Comparison of ENCODE assay signal across 14 cellular contexts in the genomic region with DNA sequence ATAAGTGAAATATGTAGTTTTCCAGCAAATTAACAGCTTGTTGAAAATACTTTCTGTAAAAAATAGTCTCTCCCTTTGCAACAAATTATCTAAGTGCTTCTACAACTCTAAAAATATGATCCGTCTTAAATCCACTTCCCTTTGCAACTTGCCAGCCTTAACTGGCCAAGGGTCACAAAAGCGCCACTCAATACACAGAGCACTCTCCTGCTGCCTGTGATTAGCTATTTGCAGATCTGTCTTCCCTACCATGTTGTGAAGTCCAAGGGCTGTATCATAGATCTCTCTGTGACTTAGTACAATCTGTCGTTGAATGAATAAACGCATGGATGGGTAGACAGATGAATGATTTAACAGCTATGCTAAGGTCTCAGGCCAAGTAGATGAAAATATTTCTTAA.
A peak's percentile ranks its signal among the peaks of the same experiment; 100 is the strongest.
DNase-seq lines count a peak whose midpoint lies in the region; ATAC-seq, FAIRE-seq and TF ChIP-seq lines count a peak whose summit lies in the region.
"Had no signal": no experiment of that assay in that cellular context is flagged by ENCODE, and none has a peak within 500 bp of the region (broad histone marks: within the 10 kb centered on the region; RNA-seq: fewer than 3 reads in every experiment).

No MANE protein-coding gene starts in this region.

- POLR2A ChIA-PET in endothelial cell of umbilical vein (lab: Charles Lee) = no interaction called here

- FAIRE-seq in endothelial cell of umbilical vein (lab: Jason Lieb, UNC) (peak; percentile 31), GM12892 (lab: Jason Lieb, UNC) (no peak)

- H3K9ac ChIP-seq in endothelial cell of umbilical vein (replicated peaks; ENCODE audit: extremely low read depth, insufficient read depth, low read length) (no peak overlapping the region), smooth muscle cell (ENCODE audit: low read depth) (peak overlapping the region; percentile 3)

- TF ChIP-seq POLR2A in endothelial cell of umbilical vein (IDR thresholded peaks at IDR 0.05; ENCODE audit: low read depth, low read length) (no peak), body of pancreas (IDR thresholded peaks at IDR 0.05) (no peak), GM12892 (IDR thresholded peaks at IDR 0.05; ENCODE audit: low read depth, low read length) (no peak)

- H3K79me2 ChIP-seq in endothelial cell of umbilical vein (ENCODE audit: control insufficient read depth, insufficient read depth, low read length) (no peaks in the 10 kb centered on the region), smooth muscle cell (ENCODE audit: low read depth) (no peaks in the 10 kb centered on the region)

- H4K20me1 ChIP-seq in endothelial cell of umbilical vein (replicated peaks; ENCODE audit: control insufficient read depth, extremely low read depth, insufficient read depth, low read length) = no peaks in the 10 kb centered on the region
- H4K20me1 ChIP-seq in smooth muscle cell (ENCODE audit: low read depth) = peaks cover 9% of the 10 kb centered on the region

- no TSS peak for BruUV-seq in endothelial cell of umbilical vein (replicated peaks; lab: Mats Ljungman, UMichigan)

- CTCF ChIA-PET in endothelial cell of umbilical vein (lab: Charles Lee) = interaction anchor here (0.9 to 1.0 kb wide), 2 partner anchors 17 to 24 kb away, joined by 3 read pairs; no protein-coding TSS in a partner anchor

- DNase-seq in MV-4-11 (lab: John Stamatoyannopoulos, UW) (peak; percentile 41), endothelial cell of umbilical vein (ENCODE audit: low read depth, low spot score) (no peak), left lobe of liver (ENCODE audit: low spot score) (no peak), smooth muscle cell (lab: John Stamatoyannopoulos, UW; ENCODE audit: unreplicated experiment) (no peak), body of pancreas (no peak), NCI-H2081 (lab: John Stamatoyannopoulos, UW) (no peak), GM12892 (ENCODE audit: insufficient read length) (no peak)
- no peak for DNase-seq in activated T-cell treated with anti-CD3 and anti-CD28 coated beads, Interleukin-2, amount 50 U/mL, for 1 hour
- DNase-seq: activated CD4-positive, alpha-beta T cell treated with anti-CD3 and anti-CD28 coated beads, Interleukin-2, amount 10 ng/mL, durations not matched to agents 7 days and 5 days; activated T-cell treated with anti-CD3 and anti-CD28 coated beads, Interleukin-2, amount 50 U/mL, for 24 hours; Kasumi-1; naive thymus-derived CD4-positive, alpha-beta T cell; NCI-H146 had no signal

- no peak overlapping the region for H2AFZ ChIP-seq in endothelial cell of umbilical vein (ENCODE audit: low read depth, low read length)
- no peak overlapping the region for H2AFZ ChIP-seq in smooth muscle cell (ENCODE audit: low read depth)

- H3K4me2 ChIP-seq in endothelial cell of umbilical vein (ENCODE audit: insufficient read depth, low read length) (no peak overlapping the region), smooth muscle cell (peak overlapping the region; percentile 58)

- dilution Hi-C loops in endothelial cell of umbilical vein (cut with MboI; ENCODE audit: extremely low pct_ligation_motif_present, low sequenced_read_pairs) = no loop called here

- TF ChIP-seq CTCF in endothelial cell of umbilical vein (IDR thresholded peaks at IDR 0.05; ENCODE audit: extremely low read depth in 1 of 2, insufficient read depth in 1 of 2, low read depth in 1 of 2, low read length in 2 of 2) = no peak
- TF ChIP-seq CTCF in smooth muscle cell (IDR thresholded peaks at IDR 0.05; ENCODE audit: borderline replicate concordance, insufficient read depth, poor library complexity, severe bottlenecking) = no peak
- no peak for TF ChIP-seq CTCF in body of pancreas (IDR thresholded peaks at IDR 0.05)

- H3K27ac ChIP-seq in endothelial cell of umbilical vein (ENCODE audit: insufficient read depth, low read depth, low read length) = no peak overlapping the region
- peak overlapping the region; percentile 84 for H3K27ac ChIP-seq in smooth muscle cell (ENCODE audit: low read depth)
- H3K27ac ChIP-seq in body of pancreas = no peak overlapping the region
- H3K27ac ChIP-seq: SJSA1 had no signal

- 60% methylated on average over 4 of the region's 4 CpGs for WGBS in smooth muscle cell (ENCODE audit: low lambda C conversion rate)
- 77 to 89% methylated on average over 4 of the region's 4 CpGs for WGBS in body of pancreas, 2 donors

- ATAC-seq in left lobe of liver (peak; percentile 57), body of pancreas (no peak)
- ATAC-seq: naive thymus-derived CD4-positive, alpha-beta T cell had no signal

- H3F3A ChIP-seq in smooth muscle cell (ENCODE audit: low read depth) = peaks cover 15% of the 10 kb centered on the region

- H3K4me3 ChIP-seq in endothelial cell of umbilical vein (replicated peaks in 1 of 3; ENCODE audit: insufficient read depth in 1 of 3, low read depth in 1 of 3, low read length in 3 of 3) = no peak overlapping the region
- H3K4me3 ChIP-seq in smooth muscle cell = no peak overlapping the region
- no peak overlapping the region for H3K4me3 ChIP-seq in body of pancreas
- H3K4me3 ChIP-seq: SJSA1 had no signal

- H3K36me3 ChIP-seq in endothelial cell of umbilical vein (ENCODE audit: control insufficient read depth in 2 of 2, extremely low read depth in 1 of 2, insufficient read depth in 2 of 2, low read length in 2 of 2) (peaks cover 0 to 3% of the 10 kb centered on the region in 2 experiments), smooth muscle cell (ENCODE audit: low read depth) (no peaks in the 10 kb centered on the region), body of pancreas (replicated peaks in 1 of 2; ENCODE audit: insufficient read depth in 1 of 2, low read depth in 2 of 2) (no peaks in the 10 kb centered on the region)
- H3K36me3 ChIP-seq: SJSA1 had no signal

- H3K4me1 ChIP-seq in endothelial cell of umbilical vein (ENCODE audit: control insufficient read depth, extremely low read depth, insufficient read depth, low read length) = peaks cover 2% of the 10 kb centered on the region
- H3K4me1 ChIP-seq in smooth muscle cell (ENCODE audit: low read depth) = no peaks in the 10 kb centered on the region
- H3K4me1 ChIP-seq in body of pancreas = peaks cover 12% of the 10 kb centered on the region

- intact Hi-C loops in endothelial cell of umbilical vein (cut with micrococcal nuclease) = no loop called here
- intact Hi-C loops in body of pancreas (cut with DNase I) = no loop called here

- H3K27me3 ChIP-seq in endothelial cell of umbilical vein (ENCODE audit: control insufficient read depth in 2 of 2, insufficient read depth in 2 of 2, low read length in 2 of 2) (no peaks in the 10 kb centered on the region), smooth muscle cell (ENCODE audit: low read depth) (no peaks in the 10 kb centered on the region), body of pancreas (no peaks in the 10 kb centered on the region)
- H3K27me3 ChIP-seq: SJSA1 had no signal

- H3K9me1 ChIP-seq in endothelial cell of umbilical vein (replicated peaks; ENCODE audit: control insufficient read depth, extremely low read depth, insufficient read depth, low read length) = no peaks in the 10 kb centered on the region

- H3K9me3 ChIP-seq in endothelial cell of umbilical vein (replicated peaks; ENCODE audit: control insufficient read depth, insufficient read depth, low read length) = no peaks in the 10 kb centered on the region
- H3K9me3 ChIP-seq in smooth muscle cell (replicated peaks; ENCODE audit: low read depth) = no peaks in the 10 kb centered on the region
- no peaks in the 10 kb centered on the region for H3K9me3 ChIP-seq in body of pancreas
- H3K9me3 ChIP-seq: SJSA1 had no signal

TF ChIP-seq in endothelial cell of umbilical vein, 7 proteins besides CTCF, POLR2A, EP300 and RAD21:
- no peak for TF ChIP-seq MYC (IDR thresholded peaks at IDR 0.05; ENCODE audit: low read depth, low read length)
- no peak for TF ChIP-seq MAX (IDR thresholded peaks at IDR 0.05; ENCODE audit: insufficient read depth, insufficient read length)
- TF ChIP-seq FOS (IDR thresholded peaks at IDR 0.05; ENCODE audit: borderline replicate concordance, insufficient read depth, low read length) = no peak
- TF ChIP-seq GATA2 (IDR thresholded peaks at IDR 0.05; ENCODE audit: insufficient read depth, insufficient read length, low read depth, low read length) = no peak
- no peak for TF ChIP-seq JUN (IDR thresholded peaks at IDR 0.05; ENCODE audit: borderline replicate concordance, insufficient read depth, insufficient read length, low read depth)
- TF ChIP-seq EZH2 (IDR thresholded peaks at IDR 0.05; ENCODE audit: borderline replicate concordance, low read depth, low read length, severe bottlenecking) = no peak
- no peak for TF ChIP-seq POLR2AphosphoS5 (IDR thresholded peaks at IDR 0.05; ENCODE audit: insufficient read depth, low read depth, low read length)
